Comparison of ENCODE assay signal across 29 cellular contexts in the genomic region with DNA sequence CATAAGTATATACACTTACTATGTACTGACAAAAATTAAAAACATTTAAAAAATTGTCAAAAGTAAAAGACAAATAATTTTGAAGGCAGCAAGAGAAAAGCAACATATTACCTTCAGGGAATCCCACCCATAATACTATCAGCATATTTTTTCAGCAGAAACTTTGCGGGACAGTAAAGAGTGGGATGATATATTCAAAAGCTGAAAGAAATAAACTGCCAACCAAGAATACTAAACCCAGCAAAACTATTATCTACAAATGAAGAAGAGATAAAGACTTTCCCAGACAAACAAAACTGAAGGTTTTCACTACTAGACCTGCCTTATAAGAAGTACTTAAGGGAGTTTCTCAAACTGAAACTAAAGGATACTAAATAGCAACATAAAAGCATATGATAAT.
"Had no signal": no experiment of that assay in that cellular context is flagged by ENCODE, and none has a peak within 500 bp of the region (broad histone marks: within the 10 kb centered on the region; RNA-seq: fewer than 3 reads in every experiment).

No MANE protein-coding gene starts in this region.

- H3K27me3 ChIP-seq: stomach, suprapubic skin, testis, thyroid gland, tibial artery, tibial nerve, upper lobe of left lung, upper lobe of right lung, uterus, vagina had no signal

- FAIRE-seq: urothelium cell line had no signal

- H3K4me3 Mint-ChIP-seq: stimulated activated effector memory CD8-positive, alpha-beta T cell treated with anti-CD3 and anti-CD28 coated beads, Interleukin-12 subunit alpha, Interleukin-12 subunit beta, amount 100 ng/mL, for 72 hours; stimulated activated memory B cell treated with anti-CD40 and anti-IgM and Interleukin-4, amounts not matched to agents 10 μg/mL and 1 μg/mL and 100 μg/mL, for 72 hours; stimulated activated naive B cell treated with anti-CD40 and anti-IgM and Interleukin-4, amounts not matched to agents 10 μg/mL and 1 μg/mL and 100 μg/mL, for 72 hours; stimulated activated naive CD8-positive, alpha-beta T cell treated with anti-CD3 and anti-CD28 coated beads, Interleukin-15, amount 100 ng/mL, for 72 hours; stimulated activated naive CD8-positive, alpha-beta T cell treated with anti-CD3 and anti-CD28 coated beads, Interleukin-15, Interleukin-2, amounts not matched to agents 100 ng/mL and 50 ng/mL, for 24 hours; type B pancreatic cell had no signal

- H3K4me3 ChIP-seq: stomach, suprapubic skin, testis, thoracic aorta, thyroid gland, tibial artery, tibial nerve, transverse colon, upper lobe of left lung, upper lobe of right lung, uterus, vagina had no signal

- H3K36me3 ChIP-seq: stomach, suprapubic skin, thoracic aorta, thyroid gland, tibial artery, tibial nerve, transverse colon, upper lobe of left lung, upper lobe of right lung, uterus, vagina had no signal

- H3K4me1 ChIP-seq: stomach, suprapubic skin, testis, thyroid gland, tibial artery, tibial nerve, upper lobe of left lung, upper lobe of right lung, uterus, vagina had no signal

- DNase-seq: stimulated activated CD4-positive, alpha-beta T cell treated with anti-CD3 and anti-CD28 coated beads, Interleukin-2, amount 100 ng/mL, for 48 hours; stimulated activated CD4-positive, alpha-beta T cell treated with anti-CD3 and anti-CD28 coated beads, Interleukin-4, amount 100 ng/mL, for 1 hour; stimulated activated CD4-positive, alpha-beta T cell treated with anti-CD3 and anti-CD28 coated beads, Interleukin-4, amount 100 ng/mL, for 24 hours; stimulated activated CD4-positive, alpha-beta T cell treated with anti-CD3 and anti-CD28 coated beads, Interleukin-4, amount 100 ng/mL, for 4 hours; stimulated activated CD8-positive, alpha-beta memory T cell treated with anti-CD3 and anti-CD28 coated beads, Interleukin-4, amount 100 ng/mL, for 48 hours; stimulated activated naive B cell treated with anti-CD40 and anti-IgM and Interleukin-4, amounts not matched to agents 10 μg/mL and 1 μg/mL and 100 μg/mL, for 72 hours; stimulated activated naive CD4-positive, alpha-beta T cell; stimulated activated naive CD4-positive, alpha-beta T cell treated with Interleukin-2 at 50 U/mL for 16 hours; stimulated activated naive CD8-positive, alpha-beta T cell treated with anti-CD3 and anti-CD28 coated beads, Interleukin-15, amount 100 ng/mL, for 72 hours; stimulated activated naive CD8-positive, alpha-beta T cell treated with anti-CD3 and anti-CD28 coated beads, Interleukin-15, Interleukin-2, amounts not matched to agents 100 U/mL and 50 U/mL, for 24 hours; stomach; substantia nigra; testis; thyroid gland; tibial artery; transverse colon; trophoblast cell; upper lobe of left lung; upper lobe of right lung; uterus had no signal

- H3K27ac ChIP-seq: stomach, suprapubic skin, testis, thoracic aorta, thyroid gland, tibial artery, tibial nerve, transverse colon, upper lobe of left lung, upper lobe of right lung, uterus, vagina had no signal

- H3K9me3 ChIP-seq: testis, thyroid gland had no signal

- H3K36me3 Mint-ChIP-seq: stimulated activated effector memory CD8-positive, alpha-beta T cell treated with anti-CD3 and anti-CD28 coated beads, Interleukin-12 subunit alpha, Interleukin-12 subunit beta, amount 100 ng/mL, for 72 hours; stimulated activated memory B cell treated with anti-CD40 and anti-IgM and Interleukin-4, amounts not matched to agents 10 μg/mL and 1 μg/mL and 100 μg/mL, for 72 hours; stimulated activated naive B cell treated with anti-CD40 and anti-IgM and Interleukin-4, amounts not matched to agents 10 μg/mL and 1 μg/mL and 100 μg/mL, for 72 hours; type B pancreatic cell had no signal

- H3K27me3 Mint-ChIP-seq: stimulated activated memory B cell treated with anti-CD40 and anti-IgM and Interleukin-4, amounts not matched to agents 10 μg/mL and 1 μg/mL and 100 μg/mL, for 72 hours; stimulated activated naive CD8-positive, alpha-beta T cell treated with anti-CD3 and anti-CD28 coated beads, Interleukin-15, amount 100 ng/mL, for 72 hours; type B pancreatic cell had no signal

- H3K27ac Mint-ChIP-seq: stimulated activated effector memory CD8-positive, alpha-beta T cell treated with anti-CD3 and anti-CD28 coated beads, Interleukin-12 subunit alpha, Interleukin-12 subunit beta, amount 100 ng/mL, for 72 hours; stimulated activated memory B cell treated with anti-CD40 and anti-IgM and Interleukin-4, amounts not matched to agents 10 μg/mL and 1 μg/mL and 100 μg/mL, for 72 hours; stimulated activated naive B cell treated with anti-CD40 and anti-IgM and Interleukin-4, amounts not matched to agents 10 μg/mL and 1 μg/mL and 100 μg/mL, for 72 hours; stimulated activated naive CD8-positive, alpha-beta T cell treated with anti-CD3 and anti-CD28 coated beads, Interleukin-15, amount 100 ng/mL, for 72 hours; stimulated activated naive CD8-positive, alpha-beta T cell treated with anti-CD3 and anti-CD28 coated beads, Interleukin-15, Interleukin-2, amounts not matched to agents 100 ng/mL and 50 ng/mL, for 24 hours; type B pancreatic cell had no signal

- H3K4me1 Mint-ChIP-seq: stimulated activated effector memory CD8-positive, alpha-beta T cell treated with anti-CD3 and anti-CD28 coated beads, Interleukin-12 subunit alpha, Interleukin-12 subunit beta, amount 100 ng/mL, for 72 hours; stimulated activated memory B cell treated with anti-CD40 and anti-IgM and Interleukin-4, amounts not matched to agents 10 μg/mL and 1 μg/mL and 100 μg/mL, for 72 hours; stimulated activated naive B cell treated with anti-CD40 and anti-IgM and Interleukin-4, amounts not matched to agents 10 μg/mL and 1 μg/mL and 100 μg/mL, for 72 hours; stimulated activated naive CD8-positive, alpha-beta T cell treated with anti-CD3 and anti-CD28 coated beads, Interleukin-15, amount 100 ng/mL, for 72 hours had no signal
